ENCODE assay signal across 9 cellular contexts in the genomic region with DNA sequence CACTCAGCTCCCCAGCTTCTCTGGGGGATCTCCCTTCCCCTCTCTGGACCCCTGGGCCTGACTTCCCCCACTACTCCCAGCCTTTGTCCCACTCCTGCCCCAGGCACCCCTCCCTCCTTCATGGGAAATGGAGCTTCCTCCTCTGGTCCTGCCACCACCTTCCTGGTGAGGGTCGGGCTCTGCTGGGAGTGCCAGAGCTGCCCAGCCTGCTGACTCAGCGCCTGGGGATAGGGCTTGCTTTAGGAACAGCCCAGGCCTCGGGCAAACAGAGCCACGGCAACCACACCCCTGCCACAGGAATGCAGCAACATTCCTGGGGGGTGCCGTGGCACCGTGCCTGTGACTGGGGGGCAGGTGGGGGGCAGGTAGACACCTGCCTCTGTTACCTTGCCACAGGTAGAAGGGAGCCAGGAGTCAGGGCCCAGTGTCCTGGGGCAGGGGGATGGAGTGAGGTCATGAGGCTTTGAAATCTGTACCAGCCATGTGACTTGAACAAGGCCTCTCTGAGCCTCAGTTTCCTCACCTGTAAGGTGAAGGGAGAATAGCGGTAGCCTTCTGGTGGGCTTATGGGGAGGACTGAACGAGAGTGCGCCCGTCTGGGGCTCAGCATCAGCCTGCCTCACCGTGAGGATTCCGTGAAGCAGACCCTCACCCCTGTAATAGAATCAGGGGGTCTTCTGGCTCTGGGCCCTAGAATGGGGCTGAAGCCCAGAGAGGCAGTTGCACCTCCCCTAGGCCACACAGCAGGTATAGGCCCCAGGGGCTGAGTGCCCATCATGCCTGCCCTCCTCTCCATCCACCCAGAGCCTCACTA. TPM values are rescaled to one million over a fixed set of nuclear protein-coding genes. Genes with fewer than 3 reads are reported as not detected.
DNase-seq lines count a peak whose midpoint lies in the region; ATAC-seq lines count a peak whose summit lies in the region.
"Had no signal": no experiment of that assay in that cellular context is flagged by ENCODE, and none has a peak within 500 bp of the region (broad histone marks: within the 10 kb centered on the region; RNA-seq: fewer than 3 reads in every experiment).

No MANE protein-coding gene starts in this region.

- H3K27me3 ChIP-seq in layer of hippocampus (ENCODE audit: control insufficient read depth, insufficient read depth, low read length): no peaks in the 10 kb centered on the region

- ATAC-seq in HG03196 (IDR thresholded peaks at IDR 0.05; ENCODE audit: unreplicated experiment): no peak

- H3K27ac ChIP-seq in layer of hippocampus (ENCODE audit: low read depth, low read length): peak overlapping the region; percentile 9
- H3K27ac ChIP-seq: 22Rv1 had no signal

- peak; percentile 33 for DNase-seq in DMS 273 (lab: John Stamatoyannopoulos, UW; ENCODE audit: unreplicated experiment)
- no peak for DNase-seq in DMS 273 treated with DMSO at 0.1 percent for 48 hours (lab: John Stamatoyannopoulos, UW)
- DNase-seq in astrocyte of the hippocampus (ENCODE audit: low read depth, low spot score): peak; percentile 96
- peak; percentile 92 for DNase-seq in ureter (ENCODE audit: low spot score)
- DNase-seq in middle frontal gyrus (ENCODE audit: extremely low spot score, low spot score): no peak
- no peak for DNase-seq in anterior cingulate cortex (lab: John Stamatoyannopoulos, UW)

RNA-seq across cellular contexts. Expression of a gene that starts 17.8 kb away (rescaled TPM):
- total RNA-seq in ureter: 58.9 TPM

RNA-seq across cellular contexts. Expression of a gene that starts 38.8 kb away (rescaled TPM):
- total RNA-seq in ureter: 24.8 TPM

Comparison
In these comparisons a context has a peak if more than half of its experiments do, and no peak if none do; other contexts are left out.
1. DNase-seq: peak in DMS 273 (single experiment), astrocyte of the hippocampus (single experiment) and ureter (single experiment); none in DMS 273 treated with DMSO at 0.1 percent for 48 hours (single experiment), middle frontal gyrus (single experiment) and anterior cingulate cortex (0 of 58).